In genomic region chr19:3150739-3151329, GRCh38 we compare ENCODE assay signal across 1 cellular context.
TF ChIP-seq lines count a peak whose summit lies in the region.

No MANE protein-coding gene starts in this region.

TF ChIP-seq in GM23338, 12 proteins besides CTCF, POLR2A, EP300 and RAD21 (continued from another document):
- TF ChIP-seq ZNF462 (CRISPR knock-in tag; IDR thresholded peaks at IDR 0.05) (no peak), JUNB (IDR thresholded peaks at IDR 0.05; ENCODE audit: unreplicated experiment) (no peak), ZNF331 (CRISPR knock-in tag; IDR thresholded peaks at IDR 0.05; ENCODE audit: low read depth) (no peak), CREB1 (CRISPR knock-in tag; IDR thresholded peaks at IDR 0.05; ENCODE audit: low read depth) (no peak)
- TF ChIP-seq, protein P1, sequence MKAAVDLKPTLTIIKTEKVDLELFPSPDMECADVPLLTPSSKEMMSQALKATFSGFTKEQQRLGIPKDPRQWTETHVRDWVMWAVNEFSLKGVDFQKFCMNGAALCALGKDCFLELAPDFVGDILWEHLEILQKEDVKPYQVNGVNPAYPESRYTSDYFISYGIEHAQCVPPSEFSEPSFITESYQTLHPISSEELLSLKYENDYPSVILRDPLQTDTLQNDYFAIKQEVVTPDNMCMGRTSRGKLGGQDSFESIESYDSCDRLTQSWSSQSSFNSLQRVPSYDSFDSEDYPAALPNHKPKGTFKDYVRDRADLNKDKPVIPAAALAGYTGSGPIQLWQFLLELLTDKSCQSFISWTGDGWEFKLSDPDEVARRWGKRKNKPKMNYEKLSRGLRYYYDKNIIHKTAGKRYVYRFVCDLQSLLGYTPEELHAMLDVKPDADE (IDR thresholded peaks at IDR 0.05) = no peak
TF ChIP-seq in GM23338: peak in this region for 0.
